In genomic region chr15:35078221-35078915, GRCh38 we compare ENCODE assay signal across 8 cellular contexts. TPM values are rescaled to one million over a fixed set of nuclear protein-coding genes. Genes with fewer than 3 reads are reported as not detected.
DNase-seq lines count a peak whose midpoint lies in the region; ATAC-seq and TF ChIP-seq lines count a peak whose summit lies in the region.

No MANE protein-coding gene starts in this region.

- WGBS in prostate gland, result 35% methylated on average over 6 of the region's 6 CpGs

- H3K27me3 Mint-ChIP-seq in activated T-cell treated with anti-CD3 and anti-CD28 coated beads, Interleukin-2, amount 50 U/mL, for 72 hours (ENCODE audit: low read depth), result peaks cover 18% of the 10 kb centered on the region

- H3K9me3 ChIP-seq in cardiac muscle cell (ENCODE audit: low read depth), result no peaks in the 10 kb centered on the region
- no peaks in the 10 kb centered on the region for H3K9me3 ChIP-seq in prostate gland

- TF ChIP-seq CTCF in cardiac muscle cell (IDR thresholded peaks at IDR 0.05; ENCODE audit: low read depth, low read length) (peak; percentile 75), prostate gland (IDR thresholded peaks at IDR 0.05) (peak in 3 of 4 experiments; percentile 59 to 72 (median 65))

- CTCF ChIA-PET in HEK293T (lab: Yijun Ruan, JAX), result interaction anchor here (0.6 to 2.1 kb wide), 2 partner anchors 211 to 367 kb away, joined by 3 to 8 read pairs; no protein-coding TSS in a partner anchor

- POLR2A ChIA-PET in HEK293T (lab: Yijun Ruan, JAX), result no interaction called here

- H3K27ac ChIP-seq in cardiac muscle cell (no peak overlapping the region), prostate gland (peak overlapping the region in 1 of 2 donors; percentile 41)

- DNase-seq in EH (ENCODE audit: low read depth) (peak; percentile 64), HEK293T (ENCODE audit: extremely low spot score) (peak; percentile 50), NCI-H82 (lab: John Stamatoyannopoulos, UW) (peak; percentile 78), cardiac muscle cell (ENCODE audit: low read depth in 1 of 2, low spot score in 1 of 2) (peak; percentile 68 to 79), prostate gland (ENCODE audit: low spot score) (peak; percentile 11)
- DNase-seq in activated T-cell treated with anti-CD3 and anti-CD28 coated beads, Interleukin-2, amount 50 U/mL, for 72 hours, result peak; percentile 24 to 33

- H3K4me3 ChIP-seq in cardiac muscle cell (no peak overlapping the region), prostate gland (no peak overlapping the region)

- TF ChIP-seq POLR2A in prostate gland (IDR thresholded peaks at IDR 0.05), result no peak

- no peak overlapping the region for H3K4me3 Mint-ChIP-seq in activated T-cell treated with anti-CD3 and anti-CD28 coated beads, Interleukin-2, amount 50 U/mL, for 72 hours

- H3K36me3 ChIP-seq in cardiac muscle cell, result no peaks in the 10 kb centered on the region
- no peaks in the 10 kb centered on the region for H3K36me3 ChIP-seq in prostate gland

- H3K4me1 ChIP-seq in cardiac muscle cell (ENCODE audit: low read depth) (no peaks in the 10 kb centered on the region), prostate gland (replicated peaks) (no peaks in the 10 kb centered on the region)

- ATAC-seq in activated T-cell treated with anti-CD3 and anti-CD28 coated beads, Interleukin-2, amount 50 U/mL, for 72 hours (replicated peaks in 1 of 2), result peak; percentile 47 to 50
- ATAC-seq in HG03457 (IDR thresholded peaks at IDR 0.05; ENCODE audit: unreplicated experiment), result no peak
- no peak for ATAC-seq in GM21825 (IDR thresholded peaks at IDR 0.05; ENCODE audit: unreplicated experiment)

- no peak overlapping the region for H3K27ac Mint-ChIP-seq in activated T-cell treated with anti-CD3 and anti-CD28 coated beads, Interleukin-2, amount 50 U/mL, for 72 hours

- intact Hi-C loops in prostate gland (cut with DNase I), result loop anchor here (5.0 to 10.0 kb wide), 3 partner anchors 206 to 674 kb away; no protein-coding TSS in a partner anchor

- H3K4me1 Mint-ChIP-seq in activated T-cell treated with anti-CD3 and anti-CD28 coated beads, Interleukin-2, amount 50 U/mL, for 72 hours (ENCODE audit: low read depth), result no peaks in the 10 kb centered on the region

- no peaks in the 10 kb centered on the region for H3K36me3 Mint-ChIP-seq in activated T-cell treated with anti-CD3 and anti-CD28 coated beads, Interleukin-2, amount 50 U/mL, for 72 hours (ENCODE audit: insufficient read depth in 2 of 2)

- H3K27me3 ChIP-seq in cardiac muscle cell, result no peaks in the 10 kb centered on the region
- H3K27me3 ChIP-seq in prostate gland (replicated peaks; ENCODE audit: insufficient read depth), result no peaks in the 10 kb centered on the region

- H3K9me3 Mint-ChIP-seq in activated T-cell treated with anti-CD3 and anti-CD28 coated beads, Interleukin-2, amount 50 U/mL, for 72 hours, result no peaks in the 10 kb centered on the region

TF ChIP-seq in HEK293T, 16 proteins besides CTCF, POLR2A, EP300 and RAD21:
- TF ChIP-seq FOXK2 (IDR thresholded peaks at IDR 0.05) (no peak), PKNOX1 (IDR thresholded peaks at IDR 0.05) (no peak), FOXM1 (IDR thresholded peaks at IDR 0.05; ENCODE audit: borderline replicate concordance) (no peak), ARNT (IDR thresholded peaks at IDR 0.05) (no peak), SUZ12 (IDR thresholded peaks at IDR 0.05) (no peak), HDGF (IDR thresholded peaks at IDR 0.05; ENCODE audit: borderline replicate concordance) (no peak), ELF4 (IDR thresholded peaks at IDR 0.05) (no peak), L3MBTL2 (conservative IDR thresholded peaks at IDR 0.05) (no peak), CTBP1 (IDR thresholded peaks at IDR 0.05; ENCODE audit: borderline replicate concordance) (no peak), TARDBP (IDR thresholded peaks at IDR 0.05) (no peak)
TF ChIP-seq in HEK293T: peak in this region for 0.

RNA-seq across cellular contexts. Expression of gene NANOGP8, which starts 6.7 kb away (rescaled TPM):
- total RNA-seq in activated T-cell treated with anti-CD3 and anti-CD28 coated beads, Interleukin-2, amount 50 U/mL, for 72 hours, result not detected
- total RNA-seq in cardiac muscle cell (not detected in 2 replicates), prostate gland (1 to 10 TPM in 1 of 2 donors, not detected in 1; 2.9 TPM)
- 0.25 TPM in 1 of 2 replicates, not detected in the other for polyA plus RNA-seq in cardiac muscle cell

Comparison
In these comparisons a context has a peak if more than half of its experiments do, and no peak if none do; other contexts are left out.
1. DNase-seq: peak in every context shown above with its lines; median percentile 78 in NCI-H82; 74 in cardiac muscle cell; 64 in EH; 50 in HEK293T; 28 in activated T-cell treated with anti-CD3 and anti-CD28 coated beads, Interleukin-2, amount 50 U/mL, for 72 hours; 11 in prostate gland.
2. ATAC-seq: peak in activated T-cell treated with anti-CD3 and anti-CD28 coated beads, Interleukin-2, amount 50 U/mL, for 72 hours (2 of 2); none in HG03457 (single experiment) and GM21825 (single experiment).